Comparison of ENCODE assay signal across 20 cellular contexts in genomic region chr7:137129025-137129424, GRCh38.
DNase-seq lines count a peak whose midpoint lies in the region; ATAC-seq, FAIRE-seq and TF ChIP-seq lines count a peak whose summit lies in the region.
"Had no signal": no experiment of that assay in that cellular context is flagged by ENCODE, and none has a peak within 500 bp of the region (broad histone marks: within the 10 kb centered on the region; RNA-seq: fewer than 3 reads in every experiment).

No MANE protein-coding gene starts in this region.

- H4K91ac ChIP-seq in neuronal stem cell (ENCODE audit: low read depth, low read length, poor library complexity) = no peak overlapping the region

- TF ChIP-seq RAD21 in A549 (conservative IDR thresholded peaks at IDR 0.05 in 1 of 2, IDR thresholded peaks at IDR 0.05 in 1 of 2) = no peak

- no peaks in the 10 kb centered on the region for H3K27me3 Mint-ChIP-seq in astrocyte (ENCODE audit: low read depth, unreplicated experiment)
- H3K27me3 Mint-ChIP-seq: CD4-positive, alpha-beta T cell; CD8-positive, alpha-beta memory T cell had no signal

- DNase-seq in A549 (ENCODE audit: low read depth in 1 of 2, low spot score in 1 of 2) (no peak), D721Med (ENCODE audit: insufficient read length, low spot score) (no peak), astrocyte (ENCODE audit: low read depth) (no peak), neuronal stem cell (ENCODE audit: low spot score) (no peak), NAMALWA (ENCODE audit: low spot score) (no peak), ACHN (no peak)
- DNase-seq: AML-193; BE2C; CD4-positive, alpha-beta T cell; CD8-positive, alpha-beta memory T cell; DMS53; DMS79 treated with DMSO at 0.1 percent for 48 hours; GF-D8; H9 had no signal

- no peak overlapping the region for H2BK15ac ChIP-seq in neuronal stem cell (ENCODE audit: low read length)

- no peak for TF ChIP-seq EP300 in A549 (IDR thresholded peaks at IDR 0.05)

- no peak overlapping the region for H3K27ac Mint-ChIP-seq in astrocyte (ENCODE audit: unreplicated experiment)
- H3K27ac Mint-ChIP-seq: CD14-positive monocyte; CD4-positive, alpha-beta T cell; CD8-positive, alpha-beta memory T cell; GM23338; H9 had no signal

- H3K4ac ChIP-seq in neuronal stem cell (ENCODE audit: low read length) = no peak overlapping the region

- H3K9ac ChIP-seq in astrocyte (ENCODE audit: low read length) (no peak overlapping the region), neuronal stem cell (ENCODE audit: low read depth, low read length, poor library complexity) (no peak overlapping the region)
- H3K9ac ChIP-seq: BLaER1 treated with 17β-estradiol and CSF1 and Interleukin-3, amounts not matched to agents 10 nM and 100 nM had no signal

- H3K4me1 ChIP-seq in A549 (no peaks in the 10 kb centered on the region), astrocyte (ENCODE audit: insufficient read depth, low read length) (peaks cover 5% of the 10 kb centered on the region), neuronal stem cell (ENCODE audit: control insufficient read depth in 2 of 2, insufficient read depth in 1 of 2, low read depth in 1 of 2, low read length in 2 of 2) (no peaks in the 10 kb centered on the region)
- H3K4me1 ChIP-seq: BLaER1 treated with 17β-estradiol and CSF1 and Interleukin-3, amounts not matched to agents 10 nM and 100 nM had no signal

- H2BK5ac ChIP-seq in neuronal stem cell (ENCODE audit: low read length) = no peak overlapping the region

- H3K4me2 ChIP-seq in A549 (no peak overlapping the region), astrocyte (ENCODE audit: low read length) (no peak overlapping the region), neuronal stem cell (ENCODE audit: insufficient read depth, low read length, poor library complexity, severe bottlenecking) (no peak overlapping the region)
- H3K4me2 ChIP-seq: BLaER1 treated with 17β-estradiol and CSF1 and Interleukin-3, amounts not matched to agents 10 nM and 100 nM; GM23338 had no signal

- no peak overlapping the region for H3K27ac ChIP-seq in A549
- H3K27ac ChIP-seq in astrocyte (ENCODE audit: low read depth, low read length) = no peak overlapping the region
- no peak overlapping the region for H3K27ac ChIP-seq in neuronal stem cell (replicated peaks; ENCODE audit: low read length)
- H3K27ac ChIP-seq: BLaER1 treated with 17β-estradiol and CSF1 and Interleukin-3, amounts not matched to agents 10 nM and 100 nM had no signal

- no peak overlapping the region for H3K23ac ChIP-seq in neuronal stem cell (ENCODE audit: low read depth, low read length, poor library complexity)

- H4K20me1 ChIP-seq in astrocyte (ENCODE audit: insufficient read depth, low read length) = no peaks in the 10 kb centered on the region
- H4K20me1 ChIP-seq: BLaER1 treated with 17β-estradiol and CSF1 and Interleukin-3, amounts not matched to agents 10 nM and 100 nM had no signal

- no peaks in the 10 kb centered on the region for H3K4me1 Mint-ChIP-seq in astrocyte (ENCODE audit: low read depth, unreplicated experiment)
- H3K4me1 Mint-ChIP-seq: CD14-positive monocyte; CD8-positive, alpha-beta memory T cell; GM23338; H9 had no signal

- H3K14ac ChIP-seq in neuronal stem cell (ENCODE audit: low read length) = no peak overlapping the region

- no peaks in the 10 kb centered on the region for H3K9me3 Mint-ChIP-seq in astrocyte (ENCODE audit: unreplicated experiment)
- H3K9me3 Mint-ChIP-seq: GM23338, H9 had no signal

- H2BK12ac ChIP-seq in neuronal stem cell (ENCODE audit: low read length) = no peak overlapping the region

- POLR2A ChIA-PET in A549 (lab: Yijun Ruan, JAX) = no interaction called here

- H3K4me3 Mint-ChIP-seq in astrocyte (ENCODE audit: unreplicated experiment) = no peak overlapping the region
- H3K4me3 Mint-ChIP-seq: CD14-positive monocyte; CD4-positive, alpha-beta T cell; CD8-positive, alpha-beta memory T cell; GM23338; H9 had no signal

- H3K4me3 ChIP-seq in A549 (no peak overlapping the region), astrocyte (ENCODE audit: insufficient read depth, low read depth, low read length) (no peak overlapping the region), neuronal stem cell (ENCODE audit: low read length in 2 of 2) (no peak overlapping the region)
- H3K4me3 ChIP-seq: BLaER1 treated with 17β-estradiol and CSF1 and Interleukin-3, amounts not matched to agents 10 nM and 100 nM; GM23338 had no signal

- H3K18ac ChIP-seq in neuronal stem cell (ENCODE audit: low read length) = no peak overlapping the region

- H3K36me3 ChIP-seq in astrocyte (ENCODE audit: insufficient read depth, low read length) (no peaks in the 10 kb centered on the region), neuronal stem cell (replicated peaks in 1 of 2; ENCODE audit: control insufficient read depth in 2 of 2, insufficient read depth in 2 of 2, low read length in 2 of 2) (no peaks in the 10 kb centered on the region)
- H3K36me3 ChIP-seq: BE2C; BLaER1 treated with 17β-estradiol and CSF1 and Interleukin-3, amounts not matched to agents 10 nM and 100 nM had no signal

- ATAC-seq in A549 = no peak
- ATAC-seq: GM23338, HCT116 had no signal

- no peaks in the 10 kb centered on the region for H3K36me3 Mint-ChIP-seq in astrocyte (ENCODE audit: low read depth, unreplicated experiment)
- H3K36me3 Mint-ChIP-seq: CD14-positive monocyte; CD8-positive, alpha-beta memory T cell had no signal

- 58% methylated on average over 4 of the region's 4 CpGs for WGBS in A549 (ENCODE audit: missing lambda C conversion rate)
- no CpG with 5 or more reads among the region's 4 CpGs for WGBS in neuronal stem cell (ENCODE audit: extremely low coverage in 2 of 2, insufficient read length in 2 of 2, insufficient replicate concordance in 1 of 2), 2 donors

- peak overlapping the region; percentile 6 for H2AFZ ChIP-seq in astrocyte (ENCODE audit: low read depth, low read length)
- peak overlapping the region; percentile 40 for H2AFZ ChIP-seq in neuronal stem cell (ENCODE audit: low read length)
- H2AFZ ChIP-seq: GM23338 had no signal

- H3K79me2 ChIP-seq in astrocyte (ENCODE audit: insufficient read depth, low read length) = no peaks in the 10 kb centered on the region

- CTCF ChIA-PET in A549 (lab: Yijun Ruan, JAX) = no interaction called here

- TF ChIP-seq CTCF in A549 (IDR thresholded peaks at IDR 0.05) = no peak
- no peak for TF ChIP-seq CTCF in D721Med (IDR thresholded peaks at IDR 0.05; ENCODE audit: insufficient read depth, missing control alignments)
- no peak for TF ChIP-seq CTCF in astrocyte (IDR thresholded peaks at IDR 0.05; ENCODE audit: insufficient read depth, low read depth, low read length)

- H3K27me3 ChIP-seq in astrocyte (ENCODE audit: insufficient read depth, low read length) (no peaks in the 10 kb centered on the region), neuronal stem cell (ENCODE audit: control insufficient read depth in 3 of 3, insufficient read depth in 3 of 3, low read depth in 1 of 3, low read length in 3 of 3) (no peaks in the 10 kb centered on the region)
- H3K27me3 ChIP-seq: BE2C; BLaER1 treated with 17β-estradiol and CSF1 and Interleukin-3, amounts not matched to agents 10 nM and 100 nM had no signal

- H2AK5ac ChIP-seq in neuronal stem cell (ENCODE audit: low read depth, low read length) = no peak overlapping the region

- in situ Hi-C loops in ACHN (cut with HindIII; ENCODE audit: low pct_ligation_motif_present, low pct_unique_long_range_greater_than_20kb, low sequenced_read_pairs) = no loop called here

- no peak overlapping the region for H4K8ac ChIP-seq in neuronal stem cell (ENCODE audit: low read depth, low read length)

- H3K9me3 ChIP-seq in A549 = no peaks in the 10 kb centered on the region
- no peaks in the 10 kb centered on the region for H3K9me3 ChIP-seq in astrocyte (ENCODE audit: insufficient read depth, low read depth, low read length)
- H3K9me3 ChIP-seq in neuronal stem cell (replicated peaks in 1 of 2; ENCODE audit: control insufficient read depth in 2 of 2, insufficient read depth in 1 of 2, low read depth in 1 of 2, low read length in 2 of 2) = no peaks in the 10 kb centered on the region
- H3K9me3 ChIP-seq: BE2C; BLaER1 treated with 17β-estradiol and CSF1 and Interleukin-3, amounts not matched to agents 10 nM and 100 nM had no signal

- FAIRE-seq in A549 (lab: Jason Lieb, UNC) (no peak), D721Med (lab: Jason Lieb, UNC) (peak; percentile 21), astrocyte (lab: Jason Lieb, UNC) (no peak)
- FAIRE-seq: GM12891, GM18507 had no signal

- no peaks in the 10 kb centered on the region for H3K79me1 ChIP-seq in neuronal stem cell (ENCODE audit: low read depth, low read length)

- TF ChIP-seq POLR2A in A549 (IDR thresholded peaks at IDR 0.05; ENCODE audit: low read length) = no peak

- H2BK120ac ChIP-seq in neuronal stem cell (ENCODE audit: low read depth, low read length) = no peak overlapping the region

TF ChIP-seq in A549, 52 proteins besides CTCF, POLR2A, EP300 and RAD21:
- TF ChIP-seq EHMT2 (IDR thresholded peaks at IDR 0.05; ENCODE audit: low read depth) = no peak
- TF ChIP-seq HDAC2 (IDR thresholded peaks at IDR 0.05) = no peak
- peak; percentile 56 for TF ChIP-seq MAFK (IDR thresholded peaks at IDR 0.05; ENCODE audit: partially characterized antibody)
- TF ChIP-seq ZC3H11A (IDR thresholded peaks at IDR 0.05) = no peak
